ENCODE assay signal across 8 cellular contexts in genomic region chr20:62181808-62182207, GRCh38. TPM values are rescaled to one million over a fixed set of nuclear protein-coding genes. Genes with fewer than 3 reads are reported as not detected.
DNase-seq lines count a peak whose midpoint lies in the region; ATAC-seq and TF ChIP-seq lines count a peak whose summit lies in the region.

No MANE protein-coding gene starts in this region.

- DNase-seq in activated naive CD4-positive, alpha-beta T cell treated with anti-CD3 and anti-CD28 coated beads, Interleukin-2, amount 10 ng/mL, durations not matched to agents 7 days and 5 days: no peak
- DNase-seq in activated naive CD4-positive, alpha-beta T cell treated with anti-CD3 and anti-CD28 coated beads, Interleukin-2, amount 50 U/mL, for 16 hours: no peak
- DNase-seq in activated CD4-positive, alpha-beta memory T cell treated with anti-CD3 and anti-CD28 coated beads for 36 hours: no peak
- DNase-seq in suprapubic skin (ENCODE audit: low spot score in 2 of 2) (no peak), tibial nerve (ENCODE audit: low spot score in 2 of 2) (no peak), GM19240 (ENCODE audit: insufficient read length, low spot score) (no peak)

- H3K4me3 Mint-ChIP-seq in activated naive CD4-positive, alpha-beta T cell treated with anti-CD3 and anti-CD28 coated beads, Interleukin-2, amount 10 ng/mL, durations not matched to agents 7 days and 5 days: peak overlapping the region; percentile 92
- peak overlapping the region; percentile 87 for H3K4me3 Mint-ChIP-seq in activated CD4-positive, alpha-beta memory T cell treated with anti-CD3 and anti-CD28 coated beads for 36 hours

- WGBS in suprapubic skin: 94% methylated on average over 2 of the region's 2 CpGs
- WGBS in tibial nerve, 2 donors: 76% methylated on average over 2 of the region's 2 CpGs

- peaks cover 4% of the 10 kb centered on the region for H3K27me3 Mint-ChIP-seq in activated naive CD4-positive, alpha-beta T cell treated with anti-CD3 and anti-CD28 coated beads, Interleukin-2, amount 10 ng/mL, durations not matched to agents 7 days and 5 days
- no peaks in the 10 kb centered on the region for H3K27me3 Mint-ChIP-seq in activated CD4-positive, alpha-beta memory T cell treated with anti-CD3 and anti-CD28 coated beads for 36 hours

- intact Hi-C loops in activated CD4-positive, alpha-beta memory T cell treated with anti-CD3 and anti-CD28 coated beads for 36 hours (cut with micrococcal nuclease): loop anchor here (1.0 kb wide), 3 partner anchors 22 to 60 kb away; partner anchors contain the start of genes LSM14B and OSBPL2

- peak overlapping the region; percentile 95 for H3K27ac Mint-ChIP-seq in activated naive CD4-positive, alpha-beta T cell treated with anti-CD3 and anti-CD28 coated beads, Interleukin-2, amount 10 ng/mL, durations not matched to agents 7 days and 5 days
- H3K27ac Mint-ChIP-seq in activated CD4-positive, alpha-beta memory T cell treated with anti-CD3 and anti-CD28 coated beads for 36 hours: peak overlapping the region; percentile 91

- H3K27me3 ChIP-seq in iPS-20b (ENCODE audit: insufficient read depth, low read length): no peaks in the 10 kb centered on the region
- H3K27me3 ChIP-seq in suprapubic skin: no peaks in the 10 kb centered on the region
- H3K27me3 ChIP-seq in tibial nerve: no peaks in the 10 kb centered on the region

- H3K36me3 Mint-ChIP-seq in activated naive CD4-positive, alpha-beta T cell treated with anti-CD3 and anti-CD28 coated beads, Interleukin-2, amount 10 ng/mL, durations not matched to agents 7 days and 5 days: peaks cover 8% of the 10 kb centered on the region
- peaks cover 4% of the 10 kb centered on the region for H3K36me3 Mint-ChIP-seq in activated CD4-positive, alpha-beta memory T cell treated with anti-CD3 and anti-CD28 coated beads for 36 hours

- CTCF ChIA-PET in activated naive CD4-positive, alpha-beta T cell treated with anti-CD3 and anti-CD28 coated beads, Interleukin-2, amount 10 ng/mL, durations not matched to agents 7 days and 5 days (lab: Charles Lee): no interaction called here
- CTCF ChIA-PET in activated CD4-positive, alpha-beta memory T cell treated with anti-CD3 and anti-CD28 coated beads for 36 hours (lab: Charles Lee): no interaction called here

- H3K9me3 Mint-ChIP-seq in activated naive CD4-positive, alpha-beta T cell treated with anti-CD3 and anti-CD28 coated beads, Interleukin-2, amount 10 ng/mL, durations not matched to agents 7 days and 5 days: no peaks in the 10 kb centered on the region
- H3K9me3 Mint-ChIP-seq in activated CD4-positive, alpha-beta memory T cell treated with anti-CD3 and anti-CD28 coated beads for 36 hours: no peaks in the 10 kb centered on the region

- TF ChIP-seq CTCF in suprapubic skin (IDR thresholded peaks at IDR 0.05): no peak
- no peak for TF ChIP-seq CTCF in tibial nerve (IDR thresholded peaks at IDR 0.05)

- POLR2A ChIA-PET in activated CD4-positive, alpha-beta memory T cell treated with anti-CD3 and anti-CD28 coated beads for 36 hours (lab: Charles Lee): interaction anchor here (1.4 kb wide), 1 partner anchor 60 kb away, joined by 4 read pairs; no protein-coding TSS in a partner anchor

- ATAC-seq in HG02623 (IDR thresholded peaks at IDR 0.05; ENCODE audit: unreplicated experiment): no peak

- peak overlapping the region; percentile 98; the same call in 1 of the 2 replicates for H3K9ac ChIP-seq in iPS-20b (ENCODE audit: low read depth, low read length)

- no peak for TF ChIP-seq EP300 in suprapubic skin (IDR thresholded peaks at IDR 0.05)
- TF ChIP-seq EP300 in tibial nerve (IDR thresholded peaks at IDR 0.05): no peak

- peaks cover 31% of the 10 kb centered on the region for H3K4me1 Mint-ChIP-seq in activated naive CD4-positive, alpha-beta T cell treated with anti-CD3 and anti-CD28 coated beads, Interleukin-2, amount 10 ng/mL, durations not matched to agents 7 days and 5 days
- H3K4me1 Mint-ChIP-seq in activated CD4-positive, alpha-beta memory T cell treated with anti-CD3 and anti-CD28 coated beads for 36 hours (ENCODE audit: low read depth): peaks cover 31% of the 10 kb centered on the region

- H3K4me1 ChIP-seq in iPS-20b (ENCODE audit: insufficient read depth, low read length) (peaks cover 9% of the 10 kb centered on the region; the same call in 1 of the 2 replicates), suprapubic skin (peaks cover 24% of the 10 kb centered on the region), tibial nerve (peaks cover 0 to 35% (median 13%) of the 10 kb centered on the region in 4 donors)

- H3K27ac ChIP-seq in iPS-20b (ENCODE audit: low read length) (no peak overlapping the region), suprapubic skin (no peak overlapping the region), tibial nerve (no peak overlapping the region)

- TF ChIP-seq POLR2A in suprapubic skin (IDR thresholded peaks at IDR 0.05): no peak
- TF ChIP-seq POLR2A in tibial nerve (IDR thresholded peaks at IDR 0.05): no peak

- H3K9me3 ChIP-seq in iPS-20b (ENCODE audit: insufficient read depth, low read depth, low read length) (no peaks in the 10 kb centered on the region), suprapubic skin (no peaks in the 10 kb centered on the region), tibial nerve (no peaks in the 10 kb centered on the region)

- H3K36me3 ChIP-seq in iPS-20b (ENCODE audit: insufficient read depth, low read depth, low read length): peaks cover 23% of the 10 kb centered on the region
- H3K36me3 ChIP-seq in suprapubic skin: peaks cover 20% of the 10 kb centered on the region
- peaks cover 0 to 26% (median 0%) of the 10 kb centered on the region in 3 donors for H3K36me3 ChIP-seq in tibial nerve

- H3K4me3 ChIP-seq in iPS-20b (ENCODE audit: low read length) (peak overlapping the region; percentile 95), suprapubic skin (peak overlapping the region; percentile 87), tibial nerve (peak overlapping the region in 1 of 4 donors; percentile 76)

RNA-seq across cellular contexts. Expression of gene MTG2, which starts 1.0 kb away (rescaled TPM):
- 10 to 100 TPM; 31.4 to 32.5 TPM for total RNA-seq in activated CD4-positive, alpha-beta memory T cell treated with anti-CD3 and anti-CD28 coated beads for 36 hours
- 10 to 100 TPM; 19.1 to 43.0 (median 30.3) TPM for total RNA-seq in suprapubic skin
- total RNA-seq in tibial nerve: 10 to 100 TPM; 24.7 to 46.9 (median 41.6) TPM

RNA-seq across cellular contexts. Expression of gene SS18L1, which starts 38.2 kb away (rescaled TPM):
- total RNA-seq in activated CD4-positive, alpha-beta memory T cell treated with anti-CD3 and anti-CD28 coated beads for 36 hours: 10 to 100 TPM; 13.7 to 15.2 TPM
- total RNA-seq in suprapubic skin (10 to 100 TPM; 23.3 to 81.1 (median 26.9) TPM), tibial nerve (10 to 100 TPM; 12.4 to 23.1 (median 13.7) TPM)

RNA-seq across cellular contexts. Expression of gene HRH3, which starts 38.3 kb away (rescaled TPM):
- not detected for total RNA-seq in activated CD4-positive, alpha-beta memory T cell treated with anti-CD3 and anti-CD28 coated beads for 36 hours
- total RNA-seq in suprapubic skin (not detected), tibial nerve (not detected)

RNA-seq across cellular contexts. Expression of gene PSMA7, which starts 38.6 kb away (rescaled TPM):
- 100 to 1,000 TPM; 301 to 316 TPM for total RNA-seq in activated CD4-positive, alpha-beta memory T cell treated with anti-CD3 and anti-CD28 coated beads for 36 hours
- total RNA-seq in suprapubic skin: 100 to 1,000 TPM; 163 to 226 (median 208) TPM
- total RNA-seq in tibial nerve: 100 to 1,000 TPM; 213 to 377 (median 341) TPM

RNA-seq across cellular contexts. Expression of gene OSBPL2, which starts 56.5 kb away (rescaled TPM):
- total RNA-seq in activated CD4-positive, alpha-beta memory T cell treated with anti-CD3 and anti-CD28 coated beads for 36 hours: 10 to 100 TPM; 25.4 to 29.3 TPM
- 100 to 1,000 TPM in 1 of 4 donors, 10 to 100 TPM in 3; 78.1 to 132 (median 84.0) TPM for total RNA-seq in suprapubic skin
- total RNA-seq in tibial nerve: 10 to 100 TPM; 23.1 to 31.6 (median 27.1) TPM
